2 cellular contexts compared by ENCODE assay signal in the genomic region with DNA sequence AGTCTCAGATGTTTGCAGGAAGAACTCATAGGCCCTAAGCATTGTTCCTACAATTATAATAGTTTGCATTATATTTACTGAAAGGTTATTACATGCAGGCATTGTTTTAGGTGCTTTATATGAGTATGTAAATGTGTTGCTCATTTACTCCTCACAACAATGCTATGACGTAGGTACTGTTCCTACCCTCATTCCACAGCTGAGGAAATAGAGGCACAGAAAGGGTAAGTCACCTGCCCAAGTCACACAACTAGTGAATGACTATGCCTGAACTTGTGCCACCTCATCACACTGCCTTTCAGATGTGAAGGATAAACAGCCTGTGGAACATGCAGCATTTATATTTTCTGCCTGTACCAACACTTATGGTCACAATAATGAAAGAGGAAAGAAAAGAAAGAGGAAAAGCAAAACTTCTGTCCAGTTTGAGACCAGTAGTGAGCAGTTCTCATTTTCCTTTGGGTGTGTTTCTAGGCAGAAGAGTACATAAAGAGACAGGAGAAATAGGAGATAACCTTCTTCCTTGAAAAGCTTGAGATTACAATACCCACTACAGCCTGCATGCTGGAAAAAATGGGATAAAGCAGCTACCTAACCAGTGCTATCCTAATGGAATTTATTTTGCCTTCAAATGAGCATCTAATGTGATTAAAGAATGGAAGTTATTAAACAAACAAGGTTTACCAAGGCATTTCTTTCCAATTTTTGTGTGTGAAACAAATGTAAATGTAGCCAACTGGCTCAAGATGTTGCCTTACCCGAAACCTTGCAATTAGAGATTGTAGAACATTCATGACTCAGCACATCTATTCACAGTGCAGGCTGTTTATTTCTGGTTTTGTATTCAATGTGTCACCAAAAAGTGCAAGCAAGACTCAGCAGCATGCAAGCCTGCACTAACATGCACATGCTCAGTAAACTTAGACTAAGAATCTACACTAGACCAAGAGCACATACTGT.
TF ChIP-seq lines count a peak whose summit lies in the region.

No MANE protein-coding gene starts in this region.

TF ChIP-seq in IMR-90, 13 proteins besides CTCF, POLR2A, EP300 and RAD21:
- peak; percentile 68 for TF ChIP-seq MAFK (IDR thresholded peaks at IDR 0.05; ENCODE audit: low read depth, low read length)
- peak; percentile 75 for TF ChIP-seq NFE2L2 (IDR thresholded peaks at IDR 0.05; ENCODE audit: low read depth, low read length)
- no peak for TF ChIP-seq RFX5 (IDR thresholded peaks at IDR 0.05; ENCODE audit: low read depth, low read length)
- TF ChIP-seq MXI1 (IDR thresholded peaks at IDR 0.05; ENCODE audit: borderline replicate concordance, low read depth, low read length) = no peak

TF ChIP-seq in K562, 482 proteins besides CTCF, POLR2A, EP300 and RAD21 (continues in another document):
- TF ChIP-seq, protein P1, sequence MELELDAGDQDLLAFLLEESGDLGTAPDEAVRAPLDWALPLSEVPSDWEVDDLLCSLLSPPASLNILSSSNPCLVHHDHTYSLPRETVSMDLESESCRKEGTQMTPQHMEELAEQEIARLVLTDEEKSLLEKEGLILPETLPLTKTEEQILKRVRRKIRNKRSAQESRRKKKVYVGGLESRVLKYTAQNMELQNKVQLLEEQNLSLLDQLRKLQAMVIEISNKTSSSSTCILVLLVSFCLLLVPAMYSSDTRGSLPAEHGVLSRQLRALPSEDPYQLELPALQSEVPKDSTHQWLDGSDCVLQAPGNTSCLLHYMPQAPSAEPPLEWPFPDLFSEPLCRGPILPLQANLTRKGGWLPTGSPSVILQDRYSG (tag; conservative IDR thresholded peaks at IDR 0.05; ENCODE audit: low read depth) = no peak
- TF ChIP-seq ZBTB26 (CRISPR knock-in tag; IDR thresholded peaks at IDR 0.05) (no peak), RBBP5 (IDR thresholded peaks at IDR 0.05; ENCODE audit: borderline replicate concordance, insufficient read depth, low read length, poor library complexity, severe bottlenecking) (peak; percentile 60), CCNT2 (IDR thresholded peaks at IDR 0.05; ENCODE audit: borderline replicate concordance, extremely low read depth, insufficient read length, low read depth, low read length) (peak; percentile 56), CHCHD3 (CRISPR knock-in tag; IDR thresholded peaks at IDR 0.05) (0 out of 2 replicates have a peak, but pooled peaks have one; percentile 23), ATF1 (CRISPR knock-in tag; IDR thresholded peaks at IDR 0.05) (no peak), ATF1 (tag; IDR thresholded peaks at IDR 0.05) (no peak), NRF1 (conservative IDR thresholded peaks at IDR 0.05 in 1 of 2, IDR thresholded peaks at IDR 0.05 in 1 of 2) (peak; percentile 76 to 78), NFE2 (IDR thresholded peaks at IDR 0.05; ENCODE audit: low read depth) (peak; percentile 99), SOX6 (IDR thresholded peaks at IDR 0.05) (peak; percentile 68; the same call in 1 of the 2 replicates), SP1 (CRISPR knock-in tag; IDR thresholded peaks at IDR 0.05) (0 out of 2 replicates have a peak, but pooled peaks have one; percentile 13), CUX1 (CRISPR knock-in tag; IDR thresholded peaks at IDR 0.05) (no peak), CTBP1 (IDR thresholded peaks at IDR 0.05; ENCODE audit: borderline replicate concordance) (0 out of 2 replicates have a peak, but pooled peaks have one; percentile 8), RAD51 (IDR thresholded peaks at IDR 0.05; ENCODE audit: borderline replicate concordance, low read depth) (no peak), ZBTB17 (CRISPR knock-in tag; IDR thresholded peaks at IDR 0.05) (peak; percentile 72; the same call in 1 of the 2 replicates), MNT (conservative IDR thresholded peaks at IDR 0.05) (peak in 1 of 2 experiments; percentile 77; a peak in 3 of 4 replicates), KLF6 (CRISPR knock-in tag; IDR thresholded peaks at IDR 0.05; ENCODE audit: borderline replicate concordance) (0 out of 2 replicates have a peak, but pooled peaks have one; percentile 6), ZFPM2 (CRISPR knock-in tag; IDR thresholded peaks at IDR 0.05) (0 out of 2 replicates have a peak, but pooled peaks have one; percentile 30), MECOM (CRISPR knock-in tag; IDR thresholded peaks at IDR 0.05) (peak; percentile 31; the same call in 1 of the 2 replicates), ZBTB11 (CRISPR knock-in tag; IDR thresholded peaks at IDR 0.05) (peak in 1 of 3 experiments; percentile 51; a peak in 1 of 6 replicates), HDAC1 (IDR thresholded peaks at IDR 0.05) (0 out of 4 replicates have a peak, but pooled peaks of 1 of the 2 experiments have one; percentile 39), NCOR1 (IDR thresholded peaks at IDR 0.05) (peak; percentile 55), EWSR1 (IDR thresholded peaks at IDR 0.05; ENCODE audit: borderline replicate concordance, low read depth, partially characterized antibody) (no peak), NR2C2 (CRISPR knock-in tag; IDR thresholded peaks at IDR 0.05) (0 out of 2 replicates have a peak, but pooled peaks have one; percentile 21), NR2C2 (tag; IDR thresholded peaks at IDR 0.05) (no peak), ZNF316 (IDR thresholded peaks at IDR 0.05) (peak; percentile 100), GATAD2A (IDR thresholded peaks at IDR 0.05) (0 out of 2 replicates have a peak, but pooled peaks have one; percentile 42), NR4A1 (CRISPR knock-in tag; IDR thresholded peaks at IDR 0.05) (no peak), NR4A1 (tag; IDR thresholded peaks at IDR 0.05) (peak; percentile 18; the same call in 1 of the 2 replicates), DPF2 (IDR thresholded peaks at IDR 0.05) (peak; percentile 86), ARNT (IDR thresholded peaks at IDR 0.05) (no peak), ZNF75A (CRISPR knock-in tag; IDR thresholded peaks at IDR 0.05) (peak; percentile 20; the same call in 1 of the 2 replicates), ZNF695 (CRISPR knock-in tag; IDR thresholded peaks at IDR 0.05) (no peak), EHMT2 (IDR thresholded peaks at IDR 0.05) (peak; percentile 44), PHTF2 (CRISPR knock-in tag; IDR thresholded peaks at IDR 0.05) (no peak), GATA2 (CRISPR knock-in tag; IDR thresholded peaks at IDR 0.05) (0 out of 2 replicates have a peak, but pooled peaks have one; percentile 5), PURB (CRISPR knock-in tag; IDR thresholded peaks at IDR 0.05; ENCODE audit: low read depth) (no peak), ZBTB9 (CRISPR knock-in tag; IDR thresholded peaks at IDR 0.05) (peak; percentile 19; the same call in 1 of the 2 replicates), SMAD4 (CRISPR knock-in tag; conservative IDR thresholded peaks at IDR 0.05) (0 out of 2 replicates have a peak, but pooled peaks have one; percentile 37), ARID1B (IDR thresholded peaks at IDR 0.05) (peak; percentile 79), BACH1 (tag; IDR thresholded peaks at IDR 0.05) (peak; percentile 99), SMARCB1 (IDR thresholded peaks at IDR 0.05; ENCODE audit: insufficient read length, low read depth) (peak; percentile 23), KDM1A (IDR thresholded peaks at IDR 0.05) (0 out of 4 replicates have a peak, but pooled peaks of 1 of the 2 experiments have one; percentile 25)
- TF ChIP-seq, protein P2, sequence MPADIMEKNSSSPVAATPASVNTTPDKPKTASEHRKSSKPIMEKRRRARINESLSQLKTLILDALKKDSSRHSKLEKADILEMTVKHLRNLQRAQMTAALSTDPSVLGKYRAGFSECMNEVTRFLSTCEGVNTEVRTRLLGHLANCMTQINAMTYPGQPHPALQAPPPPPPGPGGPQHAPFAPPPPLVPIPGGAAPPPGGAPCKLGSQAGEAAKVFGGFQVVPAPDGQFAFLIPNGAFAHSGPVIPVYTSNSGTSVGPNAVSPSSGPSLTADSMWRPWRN (IDR thresholded peaks at IDR 0.05; ENCODE audit: low read depth) = no peak
- TF ChIP-seq, protein P3, sequence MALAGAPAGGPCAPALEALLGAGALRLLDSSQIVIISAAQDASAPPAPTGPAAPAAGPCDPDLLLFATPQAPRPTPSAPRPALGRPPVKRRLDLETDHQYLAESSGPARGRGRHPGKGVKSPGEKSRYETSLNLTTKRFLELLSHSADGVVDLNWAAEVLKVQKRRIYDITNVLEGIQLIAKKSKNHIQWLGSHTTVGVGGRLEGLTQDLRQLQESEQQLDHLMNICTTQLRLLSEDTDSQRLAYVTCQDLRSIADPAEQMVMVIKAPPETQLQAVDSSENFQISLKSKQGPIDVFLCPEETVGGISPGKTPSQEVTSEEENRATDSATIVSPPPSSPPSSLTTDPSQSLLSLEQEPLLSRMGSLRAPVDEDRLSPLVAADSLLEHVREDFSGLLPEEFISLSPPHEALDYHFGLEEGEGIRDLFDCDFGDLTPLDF (CRISPR knock-in tag; IDR thresholded peaks at IDR 0.05) = 0 out of 2 replicates have a peak, but pooled peaks have one; percentile 7
